ENCODE assay signal across 20 cellular contexts in the genomic region with DNA sequence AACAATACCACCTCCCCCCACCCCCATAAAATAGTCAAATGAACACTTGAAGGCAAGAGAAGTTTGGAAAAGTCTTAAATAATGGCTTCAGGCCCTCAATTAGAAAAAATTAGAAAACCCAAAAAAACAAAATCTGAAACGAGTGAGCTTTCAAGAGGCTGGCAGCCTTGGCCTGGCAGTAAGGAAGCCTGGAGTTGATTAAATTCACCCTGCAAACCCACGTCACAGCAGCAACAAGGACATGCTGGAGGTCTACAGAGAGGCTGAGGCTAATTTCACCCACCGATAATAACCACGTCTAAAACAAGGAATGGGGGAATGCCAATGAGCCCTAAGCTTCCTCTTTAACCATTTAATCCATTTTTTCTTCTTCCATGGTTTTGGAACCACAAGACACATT.
"Had no signal": no experiment of that assay in that cellular context is flagged by ENCODE, and none has a peak within 500 bp of the region (broad histone marks: within the 10 kb centered on the region; RNA-seq: fewer than 3 reads in every experiment).

No MANE protein-coding gene starts in this region.

- H3K4me1 Mint-ChIP-seq: activated naive CD4-positive, alpha-beta T cell treated with anti-CD3 and anti-CD28 coated beads, Interleukin-2, amount 50 U/mL, for 24 hours had no signal

- H3K9me3 ChIP-seq: body of pancreas, esophagus muscularis mucosa, gastroesophageal sphincter, suprapubic skin, upper lobe of right lung had no signal

- H3K27ac Mint-ChIP-seq: activated naive CD4-positive, alpha-beta T cell treated with anti-CD3 and anti-CD28 coated beads, Interleukin-2, amount 50 U/mL, for 24 hours; natural killer cell treated with Interleukin-12 subunit alpha and Interleukin-12 subunit beta and Interleukin-15 and Interleukin-18, amount 100 ng/mL, for 72 hours had no signal

- H3K27ac ChIP-seq: body of pancreas, suprapubic skin had no signal

- H3K9me3 Mint-ChIP-seq: activated naive CD4-positive, alpha-beta T cell treated with anti-CD3 and anti-CD28 coated beads, Interleukin-2, amount 50 U/mL, for 24 hours; natural killer cell treated with Interleukin-12 subunit alpha and Interleukin-12 subunit beta and Interleukin-15 and Interleukin-18, amount 100 ng/mL, for 72 hours had no signal

- H3K4me3 ChIP-seq: body of pancreas, skin epidermis, suprapubic skin, upper lobe of right lung had no signal

- DNase-seq: activated effector memory CD4-positive, alpha-beta T cell treated with Interleukin-2 at 50 U/mL for 16 hours; activated T-cell treated with anti-CD3 and anti-CD28 coated beads for 4 hours; amniotic stem cell; body of pancreas; central memory CD4-positive, alpha-beta T cell; cortex of kidney; effector CD4-positive, alpha-beta T cell; stimulated activated CD4-positive, alpha-beta T cell treated with anti-CD3 and anti-CD28 coated beads, Interleukin-4, amount 100 ng/mL, for 24 hours; stimulated activated naive CD4-positive, alpha-beta T cell; T-helper 1 cell; T1000; upper lobe of right lung had no signal

- H3K36me3 Mint-ChIP-seq: natural killer cell treated with Interleukin-12 subunit alpha and Interleukin-12 subunit beta and Interleukin-15 and Interleukin-18, amount 100 ng/mL, for 72 hours had no signal

- H3K27me3 Mint-ChIP-seq: activated naive CD4-positive, alpha-beta T cell treated with anti-CD3 and anti-CD28 coated beads, Interleukin-2, amount 50 U/mL, for 24 hours; natural killer cell treated with Interleukin-12 subunit alpha and Interleukin-12 subunit beta and Interleukin-15 and Interleukin-18, amount 100 ng/mL, for 72 hours had no signal

- H3K4me3 Mint-ChIP-seq: activated naive CD4-positive, alpha-beta T cell treated with anti-CD3 and anti-CD28 coated beads, Interleukin-2, amount 50 U/mL, for 24 hours; natural killer cell treated with Interleukin-12 subunit alpha and Interleukin-12 subunit beta and Interleukin-15 and Interleukin-18, amount 100 ng/mL, for 72 hours had no signal

- ATAC-seq: activated CD4-positive, CD25-positive, alpha-beta regulatory T cell treated with anti-CD3 and anti-CD28 coated beads, Interleukin-2, amount 50 U/mL, for 24 hours; gastroesophageal sphincter; natural killer cell treated with Interleukin-12 subunit alpha and Interleukin-12 subunit beta and Interleukin-15 and Interleukin-18, amount 100 ng/mL, for 72 hours; SK-N-SH treated with all-trans-retinoic acid at 6 μM for 48 hours had no signal

- H3K36me3 ChIP-seq: esophagus muscularis mucosa, gastroesophageal sphincter, suprapubic skin, upper lobe of right lung had no signal

- H3K4me1 ChIP-seq: suprapubic skin had no signal

- H3K27me3 ChIP-seq: body of pancreas, esophagus muscularis mucosa, gastroesophageal sphincter, suprapubic skin, upper lobe of right lung had no signal
